ENCODE assay signal across 8 cellular contexts in genomic region chr17:81222906-81223757, GRCh38. TPM values are rescaled to one million over a fixed set of nuclear protein-coding genes. Genes with fewer than 3 reads are reported as not detected.
DNase-seq lines count a peak whose midpoint lies in the region; ATAC-seq and TF ChIP-seq lines count a peak whose summit lies in the region.

Gene CEP131, minus strand, starts transcription at chr17:81222965. Its CDS starts 2,909 bp downstream, at chr17:81220056.

- H3K27ac ChIP-seq in right atrium auricular region (no peak within 1 kb of the TSS), psoas muscle (no peak within 1 kb of the TSS), uterus (peak within 1 kb of the TSS; percentile 53 to 83)

- H3K27me3 ChIP-seq in right atrium auricular region = no peaks in the 10 kb centered on the region
- H3K27me3 ChIP-seq in psoas muscle (ENCODE audit: insufficient read depth in 3 of 3, low read length in 2 of 3) = no peaks in the 10 kb centered on the region
- no peaks in the 10 kb centered on the region for H3K27me3 ChIP-seq in uterus

- H3K4me3 ChIP-seq in right atrium auricular region (peak within 1 kb of the TSS; percentile 65 to 88), psoas muscle (peak within 1 kb of the TSS; percentile 84), uterus (peak within 1 kb of the TSS; percentile 61 to 79)

- TF ChIP-seq CTCF in right atrium auricular region (IDR thresholded peaks at IDR 0.05) = no peak
- TF ChIP-seq CTCF in psoas muscle (IDR thresholded peaks at IDR 0.05) = no peak
- no peak for TF ChIP-seq CTCF in uterus (IDR thresholded peaks at IDR 0.05)

- H3K36me3 ChIP-seq in right atrium auricular region = no peaks in the 10 kb centered on the region
- H3K36me3 ChIP-seq in psoas muscle (ENCODE audit: insufficient read depth in 1 of 2, low read depth in 1 of 2) = peaks cover 0 to 7% of the 10 kb centered on the region in 2 donors
- H3K36me3 ChIP-seq in uterus = no peaks in the 10 kb centered on the region

- H3K4me1 ChIP-seq in right atrium auricular region = peaks cover 0 to 25% of the 10 kb centered on the region in 2 donors
- peaks cover 18% of the 10 kb centered on the region for H3K4me1 ChIP-seq in psoas muscle
- H3K4me1 ChIP-seq in uterus = peaks cover 6 to 7% of the 10 kb centered on the region in 2 donors

- peak; percentile 84 for DNase-seq in NCI-H187 treated with DMSO at 0.1 percent for 48 hours (lab: John Stamatoyannopoulos, UW)
- DNase-seq in T-helper 2 cell = peak; percentile 96 to 100 (median 99)
- peak; percentile 76 to 99 (median 97) for DNase-seq in anterior cingulate cortex (lab: John Stamatoyannopoulos, UW)
- peak; percentile 98 for DNase-seq in right atrium auricular region (ENCODE audit: low spot score)
- DNase-seq in psoas muscle = peak; percentile 99 to 100
- DNase-seq in uterus = peak; percentile 98 to 99

- ATAC-seq in GM18502 (IDR thresholded peaks at IDR 0.05; ENCODE audit: poor library complexity, unreplicated experiment) = peak; percentile 95
- ATAC-seq in HG02970 (IDR thresholded peaks at IDR 0.05; ENCODE audit: low FRiP score, unreplicated experiment) = peak; percentile 95
- ATAC-seq in psoas muscle = peak; percentile 99

- peak in 1 of 2 donors; percentile 26 for TF ChIP-seq POLR2A in uterus (IDR thresholded peaks at IDR 0.05)

- 2 to 4% (median 3%) methylated on average over 57 to 79 of the region's 79 CpGs for WGBS in psoas muscle, 3 donors

- intact Hi-C loops in psoas muscle (cut with DNase I) = no loop called here
- intact Hi-C loops in uterus (cut with DNase I; ENCODE audit: low total_unique reads) = no loop called here

- H3K9me3 ChIP-seq in right atrium auricular region = no peaks in the 10 kb centered on the region
- no peaks in the 10 kb centered on the region for H3K9me3 ChIP-seq in psoas muscle
- H3K9me3 ChIP-seq in uterus = no peaks in the 10 kb centered on the region

RNA-seq across cellular contexts. Expression of gene CEP131, which starts in this region (rescaled TPM):
- total RNA-seq in right atrium auricular region (1 to 10 TPM; 5.5 to 6.2 TPM), psoas muscle (1 to 10 TPM; 3.7 to 8.6 (median 6.0) TPM), uterus (10 to 100 TPM in 2 of 4 donors, 1 to 10 TPM in 2; 2.9 to 13.3 (median 10.0) TPM)
- polyA plus RNA-seq in psoas muscle = 1 to 10 TPM; 4.6 to 5.7 (median 4.9) TPM

Comparison
In these comparisons a context has a peak if more than half of its experiments do, and no peak if none do; other contexts are left out.
1. H3K27ac ChIP-seq: peak in uterus (2 of 2); none in right atrium auricular region (0 of 2) and psoas muscle (single experiment).
2. Peak in every context shown above with its lines, with median percentiles within 50 percentile points of each other: ATAC-seq, DNase-seq and H3K4me3 ChIP-seq.